8 cellular contexts compared by ENCODE assay signal in genomic region chr22:22235564-22235963, GRCh38. TPM values are rescaled to one million over a fixed set of nuclear protein-coding genes. Genes with fewer than 3 reads are reported as not detected.
DNase-seq lines count a peak whose midpoint lies in the region; ATAC-seq and TF ChIP-seq lines count a peak whose summit lies in the region.

No MANE protein-coding gene starts in this region.

- H3K4me3 ChIP-seq in dorsolateral prefrontal cortex: no peak overlapping the region

- TF ChIP-seq CTCF in dorsolateral prefrontal cortex (IDR thresholded peaks at IDR 0.05 in 54 of 56, conservative IDR thresholded peaks at IDR 0.05 in 2 of 56; ENCODE audit: low read depth in 1 of 56, partially characterized antibody in 56 of 56): peak in 51 of 56 donors; percentile 22 to 66 (median 47)

- intact Hi-C loops in dorsolateral prefrontal cortex (cut with DNase I): no loop called here

- ATAC-seq in HG02571 (IDR thresholded peaks at IDR 0.05; ENCODE audit: unreplicated experiment) (no peak), GM19328 (IDR thresholded peaks at IDR 0.05; ENCODE audit: unreplicated experiment) (no peak)

- H3K27ac ChIP-seq in dorsolateral prefrontal cortex: no peak overlapping the region

- peaks cover 0 to 24% (median 0%) of the 10 kb centered on the region in 45 donors for H3K27me3 ChIP-seq in dorsolateral prefrontal cortex

- DNase-seq in NCI-H82 (lab: John Stamatoyannopoulos, UW) (peak; percentile 40), NCI-H82 treated with DMSO at 0.1 percent for 48 hours (lab: John Stamatoyannopoulos, UW; ENCODE audit: unreplicated experiment) (no peak), dorsolateral prefrontal cortex (peak in 2 of 10 donors; percentile 30 to 33), pons (ENCODE audit: low spot score) (peak; percentile 32), GOT3 (lab: John Stamatoyannopoulos, UW) (no peak)
- peak; percentile 15 for DNase-seq in activated CD4-positive, CD25-positive, alpha-beta regulatory T cell treated with anti-CD3 and anti-CD28 coated beads, Interleukin-2, amount 50 U/mL, for 16 hours (ENCODE audit: low read depth, low spot score)

RNA-seq across cellular contexts. Expression of gene VPREB1, which starts 9.0 kb away (rescaled TPM):
- total RNA-seq in dorsolateral prefrontal cortex: not detected

Comparison
In these comparisons a context has a peak if more than half of its experiments do, and no peak if none do; other contexts are left out.
1. DNase-seq: peak in NCI-H82 (single experiment), activated CD4-positive, CD25-positive, alpha-beta regulatory T cell treated with anti-CD3 and anti-CD28 coated beads, Interleukin-2, amount 50 U/mL, for 16 hours (single experiment) and pons (single experiment); none in NCI-H82 treated with DMSO at 0.1 percent for 48 hours (single experiment) and GOT3 (single experiment).